Comparison of ENCODE assay signal across 24 cellular contexts in the genomic region with DNA sequence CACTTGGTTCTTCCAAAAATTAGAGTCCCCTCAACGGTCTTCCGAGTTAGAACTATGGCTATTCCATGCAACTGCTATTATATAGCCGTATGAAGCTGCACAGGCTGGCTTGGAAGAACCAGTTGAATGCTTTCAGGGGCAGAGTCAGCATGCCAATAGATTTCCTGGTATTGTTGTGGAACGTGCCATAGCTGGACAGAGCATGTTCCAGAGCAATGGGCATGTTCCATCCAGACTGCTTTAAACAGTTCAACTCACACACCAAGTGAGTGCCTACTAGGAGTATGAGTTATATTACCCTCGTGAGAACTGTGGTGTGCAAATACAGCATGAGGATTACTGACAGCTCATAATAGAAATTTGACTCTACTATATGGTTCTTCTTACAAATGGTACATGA.
"Had no signal": no experiment of that assay in that cellular context is flagged by ENCODE, and none has a peak within 500 bp of the region (broad histone marks: within the 10 kb centered on the region; RNA-seq: fewer than 3 reads in every experiment).

No MANE protein-coding gene starts in this region.

- H3K4me1 ChIP-seq: adrenal gland, ascending aorta, testis, uterus had no signal

- H3K36me3 ChIP-seq: adrenal gland, ascending aorta, uterus had no signal

- H3K4me3 ChIP-seq: adrenal gland, ascending aorta, testis, uterus had no signal

- H3K27ac ChIP-seq: adrenal gland, ascending aorta, testis, uterus had no signal

- FAIRE-seq: kidney had no signal

- DNase-seq: activated CD4-positive, alpha-beta T cell treated with anti-CD3 and anti-CD28 coated beads for 36 hours; activated CD4-positive, alpha-beta T cell treated with anti-CD3 and anti-CD28 coated beads, Interleukin-2, amount 50 U/mL, for 4 hours; activated CD4-positive, CD25-positive, alpha-beta regulatory T cell; activated CD8-positive, alpha-beta memory T cell treated with anti-CD3 and anti-CD28 coated beads for 24 hours; activated CD8-positive, alpha-beta memory T cell treated with anti-CD3 and anti-CD28 coated beads, Interleukin-2, amount 50 U/mL, for 4 hours; activated effector memory CD4-positive, alpha-beta T cell treated with anti-CD3 and anti-CD28 coated beads, Interleukin-2, amount 50 U/mL, for 16 hours; activated naive CD4-positive, alpha-beta T cell treated with anti-CD3 and anti-CD28 coated beads for 36 hours; activated naive CD8-positive, alpha-beta T cell treated with anti-CD3 and anti-CD28 coated beads for 36 hours; activated T-cell treated with anti-CD3 and anti-CD28 coated beads, Interleukin-2, amount 50 U/mL, for 1 hour; adrenal gland; cortex of kidney; effector memory CD8-positive, alpha-beta T cell; head of caudate nucleus; hypothalamus; immature natural killer cell; kidney; naive thymus-derived CD8-positive, alpha-beta T cell; posterior cingulate gyrus; right cardiac atrium; stimulated activated naive CD4-positive, alpha-beta T cell treated with Interleukin-2 at 50 U/mL for 16 hours; testis; trophoblast cell; uterus had no signal

- H3K27me3 ChIP-seq: adrenal gland, ascending aorta, testis, uterus had no signal

- H3K9me3 ChIP-seq: adrenal gland, ascending aorta, testis, uterus had no signal
